Comparison of ENCODE assay signal across 1 cellular context in genomic region chr1:112817555-112818373, GRCh38.
TF ChIP-seq lines count a peak whose summit lies in the region.

No MANE protein-coding gene starts in this region.

TF ChIP-seq in WTC11, 78 proteins besides CTCF, POLR2A, EP300 and RAD21 (continued from another document and continues in another):
- peak; percentile 79; the same call in 1 of the 2 replicates for TF ChIP-seq FOXP4 (CRISPR knock-in tag; IDR thresholded peaks at IDR 0.05)
- peak; percentile 73; the same call in 1 of the 2 replicates for TF ChIP-seq TEAD1 (CRISPR knock-in tag; IDR thresholded peaks at IDR 0.05)
- TF ChIP-seq USF1 (CRISPR knock-in tag; IDR thresholded peaks at IDR 0.05), result no peak
- TF ChIP-seq, protein P1, sequence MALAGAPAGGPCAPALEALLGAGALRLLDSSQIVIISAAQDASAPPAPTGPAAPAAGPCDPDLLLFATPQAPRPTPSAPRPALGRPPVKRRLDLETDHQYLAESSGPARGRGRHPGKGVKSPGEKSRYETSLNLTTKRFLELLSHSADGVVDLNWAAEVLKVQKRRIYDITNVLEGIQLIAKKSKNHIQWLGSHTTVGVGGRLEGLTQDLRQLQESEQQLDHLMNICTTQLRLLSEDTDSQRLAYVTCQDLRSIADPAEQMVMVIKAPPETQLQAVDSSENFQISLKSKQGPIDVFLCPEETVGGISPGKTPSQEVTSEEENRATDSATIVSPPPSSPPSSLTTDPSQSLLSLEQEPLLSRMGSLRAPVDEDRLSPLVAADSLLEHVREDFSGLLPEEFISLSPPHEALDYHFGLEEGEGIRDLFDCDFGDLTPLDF (CRISPR knock-in tag; IDR thresholded peaks at IDR 0.05), result 0 out of 2 replicates have a peak, but pooled peaks have one; percentile 22
- TF ChIP-seq ATF2 (CRISPR knock-in tag; IDR thresholded peaks at IDR 0.05; ENCODE audit: borderline replicate concordance, low read depth), result no peak
- TF ChIP-seq, protein P2, sequence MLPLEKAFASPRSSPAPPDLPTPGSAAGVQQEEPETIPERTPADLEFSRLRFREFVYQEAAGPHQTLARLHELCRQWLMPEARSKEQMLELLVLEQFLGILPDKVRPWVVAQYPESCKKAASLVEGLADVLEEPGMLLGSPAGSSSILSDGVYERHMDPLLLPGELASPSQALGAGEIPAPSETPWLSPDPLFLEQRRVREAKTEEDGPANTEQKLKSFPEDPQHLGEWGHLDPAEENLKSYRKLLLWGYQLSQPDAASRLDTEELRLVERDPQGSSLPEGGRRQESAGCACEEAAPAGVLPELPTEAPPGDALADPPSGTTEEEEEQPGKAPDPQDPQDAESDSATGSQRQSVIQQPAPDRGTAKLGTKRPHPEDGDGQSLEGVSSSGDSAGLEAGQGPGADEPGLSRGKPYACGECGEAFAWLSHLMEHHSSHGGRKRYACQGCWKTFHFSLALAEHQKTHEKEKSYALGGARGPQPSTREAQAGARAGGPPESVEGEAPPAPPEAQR (CRISPR knock-in tag; IDR thresholded peaks at IDR 0.05), result peak; percentile 91
- TF ChIP-seq, protein P3, sequence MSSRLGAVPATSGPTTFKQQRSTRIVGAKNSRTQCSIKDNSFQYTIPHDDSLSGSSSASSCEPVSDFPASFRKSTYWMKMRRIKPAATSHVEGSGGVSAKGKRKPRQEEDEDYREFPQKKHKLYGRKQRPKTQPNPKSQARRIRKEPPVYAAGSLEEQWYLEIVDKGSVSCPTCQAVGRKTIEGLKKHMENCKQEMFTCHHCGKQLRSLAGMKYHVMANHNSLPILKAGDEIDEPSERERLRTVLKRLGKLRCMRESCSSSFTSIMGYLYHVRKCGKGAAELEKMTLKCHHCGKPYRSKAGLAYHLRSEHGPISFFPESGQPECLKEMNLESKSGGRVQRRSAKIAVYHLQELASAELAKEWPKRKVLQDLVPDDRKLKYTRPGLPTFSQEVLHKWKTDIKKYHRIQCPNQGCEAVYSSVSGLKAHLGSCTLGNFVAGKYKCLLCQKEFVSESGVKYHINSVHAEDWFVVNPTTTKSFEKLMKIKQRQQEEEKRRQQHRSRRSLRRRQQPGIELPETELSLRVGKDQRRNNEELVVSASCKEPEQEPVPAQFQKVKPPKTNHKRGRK (CRISPR knock-in tag; IDR thresholded peaks at IDR 0.05; ENCODE audit: borderline replicate concordance), result no peak
- no peak for TF ChIP-seq RELA (CRISPR knock-in tag; IDR thresholded peaks at IDR 0.05; ENCODE audit: borderline replicate concordance)
- no peak for TF ChIP-seq GABPB1 (CRISPR knock-in tag; IDR thresholded peaks at IDR 0.05)
- no peak for TF ChIP-seq RORB (CRISPR knock-in tag; IDR thresholded peaks at IDR 0.05)
- TF ChIP-seq E2F4 (CRISPR knock-in tag; IDR thresholded peaks at IDR 0.05; ENCODE audit: borderline replicate concordance, low read depth), result no peak
- TF ChIP-seq, protein P4, sequence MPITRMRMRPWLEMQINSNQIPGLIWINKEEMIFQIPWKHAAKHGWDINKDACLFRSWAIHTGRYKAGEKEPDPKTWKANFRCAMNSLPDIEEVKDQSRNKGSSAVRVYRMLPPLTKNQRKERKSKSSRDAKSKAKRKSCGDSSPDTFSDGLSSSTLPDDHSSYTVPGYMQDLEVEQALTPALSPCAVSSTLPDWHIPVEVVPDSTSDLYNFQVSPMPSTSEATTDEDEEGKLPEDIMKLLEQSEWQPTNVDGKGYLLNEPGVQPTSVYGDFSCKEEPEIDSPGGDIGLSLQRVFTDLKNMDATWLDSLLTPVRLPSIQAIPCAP (CRISPR knock-in tag; IDR thresholded peaks at IDR 0.05), result no peak
- TF ChIP-seq ATF1 (CRISPR knock-in tag; IDR thresholded peaks at IDR 0.05), result no peak
- 0 out of 2 replicates have a peak, but pooled peaks have one; percentile 40 for TF ChIP-seq ERG (CRISPR knock-in tag; IDR thresholded peaks at IDR 0.05)
- TF ChIP-seq, protein P5, sequence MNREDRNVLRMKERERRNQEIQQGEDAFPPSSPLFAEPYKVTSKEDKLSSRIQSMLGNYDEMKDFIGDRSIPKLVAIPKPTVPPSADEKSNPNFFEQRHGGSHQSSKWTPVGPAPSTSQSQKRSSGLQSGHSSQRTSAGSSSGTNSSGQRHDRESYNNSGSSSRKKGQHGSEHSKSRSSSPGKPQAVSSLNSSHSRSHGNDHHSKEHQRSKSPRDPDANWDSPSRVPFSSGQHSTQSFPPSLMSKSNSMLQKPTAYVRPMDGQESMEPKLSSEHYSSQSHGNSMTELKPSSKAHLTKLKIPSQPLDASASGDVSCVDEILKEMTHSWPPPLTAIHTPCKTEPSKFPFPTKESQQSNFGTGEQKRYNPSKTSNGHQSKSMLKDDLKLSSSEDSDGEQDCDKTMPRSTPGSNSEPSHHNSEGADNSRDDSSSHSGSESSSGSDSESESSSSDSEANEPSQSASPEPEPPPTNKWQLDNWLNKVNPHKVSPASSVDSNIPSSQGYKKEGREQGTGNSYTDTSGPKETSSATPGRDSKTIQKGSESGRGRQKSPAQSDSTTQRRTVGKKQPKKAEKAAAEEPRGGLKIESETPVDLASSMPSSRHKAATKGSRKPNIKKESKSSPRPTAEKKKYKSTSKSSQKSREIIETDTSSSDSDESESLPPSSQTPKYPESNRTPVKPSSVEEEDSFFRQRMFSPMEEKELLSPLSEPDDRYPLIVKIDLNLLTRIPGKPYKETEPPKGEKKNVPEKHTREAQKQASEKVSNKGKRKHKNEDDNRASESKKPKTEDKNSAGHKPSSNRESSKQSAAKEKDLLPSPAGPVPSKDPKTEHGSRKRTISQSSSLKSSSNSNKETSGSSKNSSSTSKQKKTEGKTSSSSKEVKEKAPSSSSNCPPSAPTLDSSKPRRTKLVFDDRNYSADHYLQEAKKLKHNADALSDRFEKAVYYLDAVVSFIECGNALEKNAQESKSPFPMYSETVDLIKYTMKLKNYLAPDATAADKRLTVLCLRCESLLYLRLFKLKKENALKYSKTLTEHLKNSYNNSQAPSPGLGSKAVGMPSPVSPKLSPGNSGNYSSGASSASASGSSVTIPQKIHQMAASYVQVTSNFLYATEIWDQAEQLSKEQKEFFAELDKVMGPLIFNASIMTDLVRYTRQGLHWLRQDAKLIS (CRISPR knock-in tag; IDR thresholded peaks at IDR 0.05; ENCODE audit: borderline replicate concordance), result no peak
- 0 out of 2 replicates have a peak, but pooled peaks have one; percentile 36 for TF ChIP-seq HMGXB4 (CRISPR knock-in tag; IDR thresholded peaks at IDR 0.05)
- TF ChIP-seq, protein P6, sequence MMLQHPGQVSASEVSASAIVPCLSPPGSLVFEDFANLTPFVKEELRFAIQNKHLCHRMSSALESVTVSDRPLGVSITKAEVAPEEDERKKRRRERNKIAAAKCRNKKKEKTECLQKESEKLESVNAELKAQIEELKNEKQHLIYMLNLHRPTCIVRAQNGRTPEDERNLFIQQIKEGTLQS (CRISPR knock-in tag; conservative IDR thresholded peaks at IDR 0.05), result no peak
- no peak for TF ChIP-seq PREB (CRISPR knock-in tag; IDR thresholded peaks at IDR 0.05; ENCODE audit: borderline replicate concordance)
- 0 out of 2 replicates have a peak, but pooled peaks have one; percentile 17 for TF ChIP-seq USF2 (CRISPR knock-in tag; IDR thresholded peaks at IDR 0.05)
- peak; percentile 98 for TF ChIP-seq ZNF423 (CRISPR knock-in tag; IDR thresholded peaks at IDR 0.05)
- TF ChIP-seq FOXK1 (CRISPR knock-in tag; IDR thresholded peaks at IDR 0.05), result peak; percentile 60; the same call in 1 of the 2 replicates
- TF ChIP-seq SP1 (CRISPR knock-in tag; conservative IDR thresholded peaks at IDR 0.05), result peak; percentile 82
- no peak for TF ChIP-seq CREB1 (CRISPR knock-in tag; IDR thresholded peaks at IDR 0.05)
- TF ChIP-seq, protein P7, sequence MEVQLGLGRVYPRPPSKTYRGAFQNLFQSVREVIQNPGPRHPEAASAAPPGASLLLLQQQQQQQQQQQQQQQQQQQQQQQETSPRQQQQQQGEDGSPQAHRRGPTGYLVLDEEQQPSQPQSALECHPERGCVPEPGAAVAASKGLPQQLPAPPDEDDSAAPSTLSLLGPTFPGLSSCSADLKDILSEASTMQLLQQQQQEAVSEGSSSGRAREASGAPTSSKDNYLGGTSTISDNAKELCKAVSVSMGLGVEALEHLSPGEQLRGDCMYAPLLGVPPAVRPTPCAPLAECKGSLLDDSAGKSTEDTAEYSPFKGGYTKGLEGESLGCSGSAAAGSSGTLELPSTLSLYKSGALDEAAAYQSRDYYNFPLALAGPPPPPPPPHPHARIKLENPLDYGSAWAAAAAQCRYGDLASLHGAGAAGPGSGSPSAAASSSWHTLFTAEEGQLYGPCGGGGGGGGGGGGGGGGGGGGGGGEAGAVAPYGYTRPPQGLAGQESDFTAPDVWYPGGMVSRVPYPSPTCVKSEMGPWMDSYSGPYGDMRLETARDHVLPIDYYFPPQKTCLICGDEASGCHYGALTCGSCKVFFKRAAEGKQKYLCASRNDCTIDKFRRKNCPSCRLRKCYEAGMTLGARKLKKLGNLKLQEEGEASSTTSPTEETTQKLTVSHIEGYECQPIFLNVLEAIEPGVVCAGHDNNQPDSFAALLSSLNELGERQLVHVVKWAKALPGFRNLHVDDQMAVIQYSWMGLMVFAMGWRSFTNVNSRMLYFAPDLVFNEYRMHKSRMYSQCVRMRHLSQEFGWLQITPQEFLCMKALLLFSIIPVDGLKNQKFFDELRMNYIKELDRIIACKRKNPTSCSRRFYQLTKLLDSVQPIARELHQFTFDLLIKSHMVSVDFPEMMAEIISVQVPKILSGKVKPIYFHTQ (CRISPR knock-in tag; IDR thresholded peaks at IDR 0.05), result peak; percentile 26; the same call in 1 of the 2 replicates
- peak; percentile 47; the same call in 1 of the 2 replicates for TF ChIP-seq TEAD4 (CRISPR knock-in tag; IDR thresholded peaks at IDR 0.05)
- no peak for TF ChIP-seq ZNF317 (CRISPR knock-in tag; IDR thresholded peaks at IDR 0.05; ENCODE audit: borderline replicate concordance, low read depth)
